Comparison of ENCODE assay signal across 31 cellular contexts in genomic region chr9:78584589-78584988, GRCh38.
"Had no signal": no experiment of that assay in that cellular context is flagged by ENCODE, and none has a peak within 500 bp of the region (broad histone marks: within the 10 kb centered on the region; RNA-seq: fewer than 3 reads in every experiment).

No MANE protein-coding gene starts in this region.

- H2AFZ ChIP-seq: hepatocyte had no signal

- H3K4me1 Mint-ChIP-seq: activated CD4-positive, alpha-beta memory T cell treated with anti-CD3 and anti-CD28 coated beads, Interleukin-2, amount 10 ng/mL, durations not matched to agents 7 days and 5 days; activated CD4-positive, alpha-beta T cell treated with anti-CD3 and anti-CD28 coated beads, Interleukin-2, amount 10 ng/mL, durations not matched to agents 7 days and 5 days; activated T-helper 17 cell treated with anti-CD3 and anti-CD28 coated beads, Interleukin-2, amount 50 U/mL, for 72 hours; central memory CD8-positive, alpha-beta T cell; endodermal cell; WTC11 had no signal

- H3K27me3 ChIP-seq: brain microvascular endothelial cell, dorsolateral prefrontal cortex, esophagus squamous epithelium, gastroesophageal sphincter, heart right ventricle, hepatocyte had no signal

- H3K27ac Mint-ChIP-seq: activated CD4-positive, alpha-beta memory T cell treated with anti-CD3 and anti-CD28 coated beads, Interleukin-2, amount 10 ng/mL, durations not matched to agents 7 days and 5 days; activated CD4-positive, alpha-beta T cell treated with anti-CD3 and anti-CD28 coated beads, Interleukin-2, amount 10 ng/mL, durations not matched to agents 7 days and 5 days; activated naive CD8-positive, alpha-beta T cell; activated T-helper 17 cell treated with anti-CD3 and anti-CD28 coated beads, Interleukin-2, amount 50 U/mL, for 72 hours; dendritic cell treated with granulocyte-macrophage colony-stimulating factor and Interleukin-4, amounts not matched to agents 40 ng/mL and 50 ng/mL, for 4 days; endodermal cell; WTC11 had no signal

- DNase-seq: activated CD4-positive, alpha-beta memory T cell treated with anti-CD3 and anti-CD28 coated beads, Interleukin-2, amount 10 ng/mL, durations not matched to agents 7 days and 5 days; activated CD4-positive, alpha-beta T cell treated with anti-CD3 and anti-CD28 coated beads for 1 hour; activated CD4-positive, alpha-beta T cell treated with anti-CD3 and anti-CD28 coated beads for 4 hours; activated CD4-positive, alpha-beta T cell treated with anti-CD3 and anti-CD28 coated beads, Interleukin-2, amount 10 ng/mL, durations not matched to agents 7 days and 5 days; activated CD4-positive, alpha-beta T cell treated with anti-CD3 and anti-CD28 coated beads, Interleukin-2, amount 50 U/mL, for 4 hours; activated effector memory CD4-positive, alpha-beta T cell treated with Interleukin-2 at 50 U/mL for 16 hours; activated gamma-delta T cell treated with Interleukin-2 at 50 U/mL for 16 hours; activated naive CD4-positive, alpha-beta T cell treated with anti-CD3 and anti-CD28 coated beads, Interleukin-2, amount 50 U/mL, for 16 hours; activated naive CD4-positive, alpha-beta T cell treated with Interleukin-2 at 50 U/mL for 16 hours; activated T-cell treated with anti-CD3 and anti-CD28 coated beads, Interleukin-2, amount 50 U/mL, for 4 hours; amniotic stem cell; anterior cingulate cortex; brain microvascular endothelial cell; dorsolateral prefrontal cortex; effector memory CD4-positive, alpha-beta T cell; endodermal cell; erythroblast; esophagus squamous epithelium; foreskin melanocyte; heart right ventricle; T-helper 2 cell had no signal

- H3K4me2 ChIP-seq: hepatocyte had no signal

- H3K36me3 Mint-ChIP-seq: activated naive CD8-positive, alpha-beta T cell; WTC11 had no signal

- H3K4me3 ChIP-seq: coronary artery, dorsolateral prefrontal cortex, esophagus squamous epithelium, gastroesophageal sphincter, heart right ventricle, hepatocyte had no signal

- H3K4me1 ChIP-seq: esophagus squamous epithelium, gastroesophageal sphincter, heart right ventricle had no signal

- H3K9me3 ChIP-seq: esophagus squamous epithelium had no signal

- H3K27me3 Mint-ChIP-seq: activated CD4-positive, alpha-beta memory T cell treated with anti-CD3 and anti-CD28 coated beads, Interleukin-2, amount 10 ng/mL, durations not matched to agents 7 days and 5 days; central memory CD8-positive, alpha-beta T cell; dendritic cell treated with granulocyte-macrophage colony-stimulating factor and Interleukin-4, amounts not matched to agents 40 ng/mL and 50 ng/mL, for 4 days had no signal

- H3K36me3 ChIP-seq: brain microvascular endothelial cell, esophagus squamous epithelium, gastroesophageal sphincter, heart right ventricle had no signal

- FAIRE-seq: astrocyte, bronchial epithelial cell had no signal

- H3K4me3 Mint-ChIP-seq: activated CD4-positive, alpha-beta memory T cell treated with anti-CD3 and anti-CD28 coated beads, Interleukin-2, amount 10 ng/mL, durations not matched to agents 7 days and 5 days; activated CD4-positive, alpha-beta T cell treated with anti-CD3 and anti-CD28 coated beads, Interleukin-2, amount 10 ng/mL, durations not matched to agents 7 days and 5 days; activated naive CD8-positive, alpha-beta T cell; activated T-cell treated with anti-CD3 and anti-CD28 coated beads, Interleukin-2, amount 50 U/mL, for 4 hours; activated T-helper 17 cell treated with anti-CD3 and anti-CD28 coated beads, Interleukin-2, amount 50 U/mL, for 72 hours; central memory CD8-positive, alpha-beta T cell; dendritic cell treated with granulocyte-macrophage colony-stimulating factor and Interleukin-4, amounts not matched to agents 40 ng/mL and 50 ng/mL, for 4 days; endodermal cell; WTC11 had no signal

- H3K27ac ChIP-seq: brain microvascular endothelial cell, coronary artery, dorsolateral prefrontal cortex, esophagus squamous epithelium, gastroesophageal sphincter, heart right ventricle, hepatocyte had no signal

- H3K9me3 Mint-ChIP-seq: activated CD4-positive, alpha-beta memory T cell treated with anti-CD3 and anti-CD28 coated beads, Interleukin-2, amount 10 ng/mL, durations not matched to agents 7 days and 5 days; activated CD4-positive, alpha-beta T cell treated with anti-CD3 and anti-CD28 coated beads, Interleukin-2, amount 10 ng/mL, durations not matched to agents 7 days and 5 days; activated T-helper 17 cell treated with anti-CD3 and anti-CD28 coated beads, Interleukin-2, amount 50 U/mL, for 72 hours; central memory CD8-positive, alpha-beta T cell; dendritic cell treated with granulocyte-macrophage colony-stimulating factor and Interleukin-4, amounts not matched to agents 40 ng/mL and 50 ng/mL, for 4 days had no signal

- H3K79me2 ChIP-seq: hepatocyte had no signal

- ATAC-seq: activated T-cell treated with anti-CD3 and anti-CD28 coated beads, Interleukin-2, amount 50 U/mL, for 4 hours; activated T-helper 17 cell treated with anti-CD3 and anti-CD28 coated beads, Interleukin-2, amount 50 U/mL, for 72 hours; gastroesophageal sphincter; heart right ventricle; WTC11 had no signal
